15 cellular contexts compared by ENCODE assay signal in genomic region chr6:38215225-38215624, GRCh38.
DNase-seq lines count a peak whose midpoint lies in the region; ATAC-seq and TF ChIP-seq lines count a peak whose summit lies in the region.
"Had no signal": no experiment of that assay in that cellular context is flagged by ENCODE, and none has a peak within 500 bp of the region (broad histone marks: within the 10 kb centered on the region; RNA-seq: fewer than 3 reads in every experiment).

No MANE protein-coding gene starts in this region.

- H3K4me2 ChIP-seq in neural progenitor cell = peak overlapping the region; percentile 27

- peak; percentile 30 for DNase-seq in NCI-H2029 (lab: John Stamatoyannopoulos, UW)
- no peak for DNase-seq in SJCRH30
- DNase-seq in neural progenitor cell (ENCODE audit: low spot score) = no peak
- no peak for DNase-seq in endothelial cell (ENCODE audit: low spot score)
- no peak for DNase-seq in AG20443 (ENCODE audit: low spot score)
- DNase-seq: activated naive CD4-positive, alpha-beta T cell; AML-193; Caco-2; lower lobe of right lung; NCI-H226; stimulated activated CD4-positive, alpha-beta T cell treated with anti-CD3 and anti-CD28 coated beads, Interleukin-4, amount 100 ng/mL, for 1 hour; T1000; testis had no signal

- no peak for TF ChIP-seq CTCF in HEK293 (tag by site-specific recombination; IDR thresholded peaks at IDR 0.05)
- no peak for TF ChIP-seq CTCF in neural progenitor cell (IDR thresholded peaks at IDR 0.05)
- no peak for TF ChIP-seq CTCF in endothelial cell (IDR thresholded peaks at IDR 0.05; ENCODE audit: unreplicated experiment)

- H3K9me3 Mint-ChIP-seq in neural progenitor cell (no peaks in the 10 kb centered on the region), endothelial cell (ENCODE audit: unreplicated experiment) (no peaks in the 10 kb centered on the region)

- H4K20me1 ChIP-seq in neural progenitor cell (ENCODE audit: low read depth) = no peaks in the 10 kb centered on the region

- peaks cover 2% of the 10 kb centered on the region for H3K27me3 Mint-ChIP-seq in neural progenitor cell (ENCODE audit: insufficient read depth, low read depth)
- H3K27me3 Mint-ChIP-seq in endothelial cell (ENCODE audit: unreplicated experiment) = peaks cover 5% of the 10 kb centered on the region

- no peak overlapping the region for H3K9ac ChIP-seq in neural progenitor cell

- H3K4me3 Mint-ChIP-seq in neural progenitor cell = no peak overlapping the region
- H3K4me3 Mint-ChIP-seq in endothelial cell (ENCODE audit: unreplicated experiment) = no peak overlapping the region

- POLR2A ChIA-PET in HEK293 (lab: Yijun Ruan, JAX) = no interaction called here

- no peaks in the 10 kb centered on the region for H3K79me2 ChIP-seq in neural progenitor cell (ENCODE audit: low read depth)

- H3K4me1 ChIP-seq in HEK293 (ENCODE audit: control insufficient read depth, insufficient read depth, low read length) = peaks cover 18% of the 10 kb centered on the region
- H3K4me1 ChIP-seq in SJCRH30 = peaks cover 45% of the 10 kb centered on the region
- H3K4me1 ChIP-seq in neural progenitor cell = peaks cover 40% of the 10 kb centered on the region
- H3K4me1 ChIP-seq: Caco-2 had no signal

- peak overlapping the region; percentile 83 for H3K27ac Mint-ChIP-seq in neural progenitor cell
- H3K27ac Mint-ChIP-seq in endothelial cell (ENCODE audit: unreplicated experiment) = no peak overlapping the region

- no peaks in the 10 kb centered on the region for H3K36me3 Mint-ChIP-seq in neural progenitor cell
- H3K36me3 Mint-ChIP-seq in endothelial cell (ENCODE audit: low read depth, unreplicated experiment) = no peaks in the 10 kb centered on the region

- no peak overlapping the region for H2AFZ ChIP-seq in neural progenitor cell (replicated peaks)

- H3K36me3 ChIP-seq in HEK293 (ENCODE audit: control insufficient read depth in 2 of 2, insufficient read depth in 1 of 2, low read length in 2 of 2) = no peaks in the 10 kb centered on the region
- H3K36me3 ChIP-seq in SJCRH30 = no peaks in the 10 kb centered on the region
- no peaks in the 10 kb centered on the region for H3K36me3 ChIP-seq in neural progenitor cell
- H3K36me3 ChIP-seq: lower lobe of right lung had no signal

- H3K4me1 Mint-ChIP-seq in neural progenitor cell (peaks cover 40% of the 10 kb centered on the region), endothelial cell (ENCODE audit: unreplicated experiment) (peaks cover 20% of the 10 kb centered on the region)

- CTCF ChIA-PET in HEK293 (lab: Yijun Ruan, JAX) = interaction anchor here (0.6 kb wide), 1 partner anchor 627 kb away, joined by 3 read pairs; no protein-coding TSS in a partner anchor

- H3K27me3 ChIP-seq in SJCRH30 = no peaks in the 10 kb centered on the region
- H3K27me3 ChIP-seq in neural progenitor cell = no peaks in the 10 kb centered on the region
- H3K27me3 ChIP-seq: testis had no signal

- H3K4me3 ChIP-seq in HEK293 (ENCODE audit: low read depth, low read length) (no peak overlapping the region), SJCRH30 (peak overlapping the region; percentile 7), neural progenitor cell (no peak overlapping the region)
- H3K4me3 ChIP-seq: lower lobe of right lung, testis had no signal

- H3K27ac ChIP-seq in HEK293 (ENCODE audit: extremely low read depth, low read depth, low read length) (no peak overlapping the region), SJCRH30 (peak overlapping the region; percentile 100), neural progenitor cell (no peak overlapping the region)
- H3K27ac ChIP-seq: lower lobe of right lung, testis had no signal

- ATAC-seq in HG03520 (IDR thresholded peaks at IDR 0.05; ENCODE audit: unreplicated experiment) = no peak
- ATAC-seq: lower lobe of right lung had no signal

- peaks cover 11% of the 10 kb centered on the region for H3F3A ChIP-seq in neural progenitor cell (ENCODE audit: low read depth)

- H3K9me3 ChIP-seq in HEK293 (ENCODE audit: control insufficient read depth, insufficient read depth, low read depth, low read length) (no peaks in the 10 kb centered on the region), SJCRH30 (replicated peaks) (no peaks in the 10 kb centered on the region), neural progenitor cell (ENCODE audit: low read depth) (no peaks in the 10 kb centered on the region)
- H3K9me3 ChIP-seq: Caco-2, lower lobe of right lung, testis had no signal

TF ChIP-seq in HEK293, 187 proteins besides CTCF, POLR2A, EP300 and RAD21:
- TF ChIP-seq TRIM28 (IDR thresholded peaks at IDR 0.05; ENCODE audit: borderline replicate concordance, low read length) (peak; percentile 28; the same call in 1 of the 2 replicates), PRDM6 (tag by site-specific recombination; IDR thresholded peaks at IDR 0.05) (peak; percentile 34; the same call in 1 of the 2 replicates), ZNF791 (tag by site-specific recombination; IDR thresholded peaks at IDR 0.05) (no peak), ZNF629 (tag by site-specific recombination; IDR thresholded peaks at IDR 0.05) (0 out of 2 replicates have a peak, but pooled peaks have one; percentile 10)
